Comparison of ENCODE assay signal across 9 cellular contexts in the genomic region with DNA sequence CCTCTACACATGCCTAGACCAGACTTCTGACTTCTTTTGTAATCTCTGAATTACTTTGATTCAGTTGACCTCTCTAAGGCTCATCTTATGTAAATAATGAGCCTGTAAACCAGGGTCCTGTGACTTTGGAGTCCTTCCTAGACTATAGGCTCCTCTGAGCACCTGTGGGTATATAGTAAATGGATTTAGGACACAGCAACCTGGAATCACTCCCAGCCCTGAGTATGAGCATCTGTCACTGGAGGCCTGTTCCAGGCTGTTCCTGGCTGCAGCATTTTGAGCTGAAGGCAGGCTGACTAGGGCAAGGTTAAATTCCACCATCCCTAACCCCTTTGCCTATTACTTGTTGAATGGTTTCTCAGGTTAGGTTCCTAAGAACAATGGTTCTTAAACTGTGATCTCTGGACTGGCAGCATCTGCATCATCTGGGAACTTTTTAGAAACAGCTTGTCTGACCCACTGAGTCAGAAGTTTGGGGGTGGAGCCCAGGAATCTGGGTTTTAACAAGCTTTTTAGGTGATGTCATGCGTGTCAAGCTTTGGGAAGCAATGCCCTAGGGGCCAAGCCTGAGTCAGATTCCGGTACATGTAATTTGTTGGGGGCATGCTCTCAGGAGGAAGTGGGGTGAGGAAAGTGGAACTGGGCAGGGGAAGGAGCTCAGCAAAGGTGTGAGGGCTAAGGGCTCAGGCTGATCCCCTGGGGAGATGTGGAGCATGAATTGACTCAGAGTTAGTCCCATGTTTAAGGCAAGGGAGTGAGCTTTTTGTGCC. TPM values are rescaled to one million over a fixed set of nuclear protein-coding genes. Genes with fewer than 3 reads are reported as not detected.
DNase-seq lines count a peak whose midpoint lies in the region; ATAC-seq, FAIRE-seq and TF ChIP-seq lines count a peak whose summit lies in the region.
"Had no signal": no experiment of that assay in that cellular context is flagged by ENCODE, and none has a peak within 500 bp of the region (broad histone marks: within the 10 kb centered on the region; RNA-seq: fewer than 3 reads in every experiment).

No MANE protein-coding gene starts in this region.

- H2BK120ac ChIP-seq in neuronal stem cell (ENCODE audit: low read depth, low read length) = no peak overlapping the region

- H3K4me1 ChIP-seq in astrocyte (ENCODE audit: insufficient read depth, low read length) = peaks cover 54% of the 10 kb centered on the region
- peaks cover 47% of the 10 kb centered on the region for H3K4me1 ChIP-seq in osteoblast (ENCODE audit: insufficient read depth, low read length)
- H3K4me1 ChIP-seq in neuronal stem cell (ENCODE audit: control insufficient read depth in 2 of 2, insufficient read depth in 1 of 2, low read depth in 1 of 2, low read length in 2 of 2) = no peaks in the 10 kb centered on the region

- peaks cover 2% of the 10 kb centered on the region for H3K9me3 Mint-ChIP-seq in astrocyte (ENCODE audit: unreplicated experiment)

- no peaks in the 10 kb centered on the region for H3K27me3 ChIP-seq in astrocyte (ENCODE audit: insufficient read depth, low read length)
- H3K27me3 ChIP-seq in osteoblast (ENCODE audit: insufficient read depth, low read length) = no peaks in the 10 kb centered on the region
- H3K27me3 ChIP-seq in neuronal stem cell (ENCODE audit: control insufficient read depth in 3 of 3, insufficient read depth in 3 of 3, low read depth in 1 of 3, low read length in 3 of 3) = no peaks in the 10 kb centered on the region
- H3K27me3 ChIP-seq: cardiac muscle cell had no signal

- no peaks in the 10 kb centered on the region for H3K27me3 Mint-ChIP-seq in astrocyte (ENCODE audit: low read depth, unreplicated experiment)

- H3K79me1 ChIP-seq in neuronal stem cell (ENCODE audit: low read depth, low read length) = no peaks in the 10 kb centered on the region

- H3K36me3 ChIP-seq in astrocyte (ENCODE audit: insufficient read depth, low read length) (no peaks in the 10 kb centered on the region), osteoblast (ENCODE audit: insufficient read depth, low read length) (no peaks in the 10 kb centered on the region), neuronal stem cell (replicated peaks in 1 of 2; ENCODE audit: control insufficient read depth in 2 of 2, insufficient read depth in 2 of 2, low read length in 2 of 2) (peaks cover 0 to 3% of the 10 kb centered on the region in 2 donors)
- H3K36me3 ChIP-seq: cardiac muscle cell had no signal

- peak overlapping the region; percentile 55 for H3K9ac ChIP-seq in astrocyte (ENCODE audit: low read length)
- H3K9ac ChIP-seq in neuronal stem cell (ENCODE audit: low read depth, low read length, poor library complexity) = no peak overlapping the region

- no peak overlapping the region for H3K4ac ChIP-seq in neuronal stem cell (ENCODE audit: low read length)

- H3K27ac Mint-ChIP-seq in astrocyte (ENCODE audit: unreplicated experiment) = no peak overlapping the region

- H4K91ac ChIP-seq in neuronal stem cell (ENCODE audit: low read depth, low read length, poor library complexity) = no peak overlapping the region

- H3K4me1 Mint-ChIP-seq in astrocyte (ENCODE audit: low read depth, unreplicated experiment) = peaks cover 55% of the 10 kb centered on the region

- H4K20me1 ChIP-seq in astrocyte (ENCODE audit: insufficient read depth, low read length) (peaks cover 9% of the 10 kb centered on the region), osteoblast (ENCODE audit: insufficient read depth, low read length) (peaks cover 10% of the 10 kb centered on the region)

- H3K79me2 ChIP-seq in astrocyte (ENCODE audit: insufficient read depth, low read length) = no peaks in the 10 kb centered on the region
- no peaks in the 10 kb centered on the region for H3K79me2 ChIP-seq in osteoblast (ENCODE audit: insufficient read depth, low read length)

- no peak overlapping the region for H2AFZ ChIP-seq in astrocyte (ENCODE audit: low read depth, low read length)
- H2AFZ ChIP-seq in osteoblast (ENCODE audit: low read length) = no peak overlapping the region
- H2AFZ ChIP-seq in neuronal stem cell (ENCODE audit: low read length) = no peak overlapping the region

- H4K8ac ChIP-seq in neuronal stem cell (ENCODE audit: low read depth, low read length) = no peak overlapping the region

- H2BK5ac ChIP-seq in neuronal stem cell (ENCODE audit: low read length) = no peak overlapping the region

- no peak overlapping the region for H3K23ac ChIP-seq in neuronal stem cell (ENCODE audit: low read depth, low read length, poor library complexity)

- H3K4me2 ChIP-seq in astrocyte (ENCODE audit: low read length) = peak overlapping the region; percentile 70
- H3K4me2 ChIP-seq in osteoblast (ENCODE audit: insufficient read depth, low read length) = peak overlapping the region; percentile 40
- no peak overlapping the region for H3K4me2 ChIP-seq in neuronal stem cell (ENCODE audit: insufficient read depth, low read length, poor library complexity, severe bottlenecking)

- DNase-seq in AG20443 (ENCODE audit: low spot score) = peak; percentile 85
- DNase-seq in astrocyte (ENCODE audit: low read depth) = peak; percentile 86
- peak; percentile 94 for DNase-seq in osteoblast (ENCODE audit: insufficient read length, low spot score, missing footprints)
- no peak for DNase-seq in neuronal stem cell (ENCODE audit: low spot score)
- DNase-seq in DMS53 (lab: John Stamatoyannopoulos, UW) = no peak
- DNase-seq in COLO829 (ENCODE audit: low spot score) = no peak

- no peaks in the 10 kb centered on the region for H3K36me3 Mint-ChIP-seq in astrocyte (ENCODE audit: low read depth, unreplicated experiment)

- no peak overlapping the region for H3K4me3 Mint-ChIP-seq in astrocyte (ENCODE audit: unreplicated experiment)

- H2BK15ac ChIP-seq in neuronal stem cell (ENCODE audit: low read length) = no peak overlapping the region

- H3K27ac ChIP-seq in astrocyte (ENCODE audit: low read depth, low read length) = peak overlapping the region; percentile 66
- H3K27ac ChIP-seq in osteoblast (ENCODE audit: low read depth, low read length) = peak overlapping the region; percentile 64
- no peak overlapping the region for H3K27ac ChIP-seq in neuronal stem cell (replicated peaks; ENCODE audit: low read length)
- H3K27ac ChIP-seq: cardiac muscle cell had no signal

- H2AK5ac ChIP-seq in neuronal stem cell (ENCODE audit: low read depth, low read length) = no peak overlapping the region

- no CpG with 5 or more reads among the region's 2 CpGs for WGBS in neuronal stem cell (ENCODE audit: extremely low coverage in 2 of 2, insufficient read length in 2 of 2, insufficient replicate concordance in 1 of 2), 2 donors

- peak; percentile 66 for FAIRE-seq in astrocyte (lab: Jason Lieb, UNC)

- no peak overlapping the region for H2BK12ac ChIP-seq in neuronal stem cell (ENCODE audit: low read length)

- ATAC-seq in GM19372 (IDR thresholded peaks at IDR 0.05; ENCODE audit: low read depth, unreplicated experiment) (peak; percentile 52), HG03175 (IDR thresholded peaks at IDR 0.05; ENCODE audit: unreplicated experiment) (peak; percentile 82)

- no peak overlapping the region for H3K18ac ChIP-seq in neuronal stem cell (ENCODE audit: low read length)

- H3K9me3 ChIP-seq in astrocyte (ENCODE audit: insufficient read depth, low read depth, low read length) (no peaks in the 10 kb centered on the region), osteoblast (ENCODE audit: low read depth, low read length) (no peaks in the 10 kb centered on the region), neuronal stem cell (replicated peaks in 1 of 2; ENCODE audit: control insufficient read depth in 2 of 2, insufficient read depth in 1 of 2, low read depth in 1 of 2, low read length in 2 of 2) (no peaks in the 10 kb centered on the region)

- TF ChIP-seq CTCF in astrocyte (IDR thresholded peaks at IDR 0.05; ENCODE audit: insufficient read depth, low read depth, low read length) (no peak), osteoblast (IDR thresholded peaks at IDR 0.05; ENCODE audit: extremely low read depth, low read depth, low read length) (no peak)

- no peak overlapping the region for H3K14ac ChIP-seq in neuronal stem cell (ENCODE audit: low read length)

- H3K4me3 ChIP-seq in astrocyte (ENCODE audit: insufficient read depth, low read depth, low read length) (no peak overlapping the region), osteoblast (ENCODE audit: insufficient read depth, low read length) (no peak overlapping the region), neuronal stem cell (ENCODE audit: low read length in 2 of 2) (no peak overlapping the region)
- H3K4me3 ChIP-seq: cardiac muscle cell had no signal

RNA-seq across cellular contexts. Expression of a gene that starts 28.2 kb away (rescaled TPM):
- 3.8 and 4.1 TPM in 2 replicates for total RNA-seq in astrocyte
- total RNA-seq in osteoblast = 8.5 and 10.5 TPM in 2 replicates
- 2.4 TPM for polyA plus RNA-seq in neuronal stem cell (2013, experiment 1 of 2)
- polyA plus RNA-seq in neuronal stem cell (2013, experiment 2 of 2) = 2.7 TPM

RNA-seq across cellular contexts. Expression of a gene that starts 47.5 kb away (rescaled TPM):
- total RNA-seq in astrocyte (0.09 TPM in 1 of 2 replicates, not detected in the other), osteoblast (0.72 and 1.5 TPM in 2 replicates)
- 0.79 TPM for polyA plus RNA-seq in neuronal stem cell (2013, experiment 1 of 2)
- polyA plus RNA-seq in neuronal stem cell (2013, experiment 2 of 2) = 1.1 TPM

Comparison
In these comparisons a context has a peak if more than half of its experiments do, and no peak if none do; other contexts are left out.
1. DNase-seq: peak in AG20443 (single experiment), astrocyte (single experiment) and osteoblast (single experiment); none in neuronal stem cell (single experiment), DMS53 (single experiment) and COLO829 (single experiment).